In the genomic region with DNA sequence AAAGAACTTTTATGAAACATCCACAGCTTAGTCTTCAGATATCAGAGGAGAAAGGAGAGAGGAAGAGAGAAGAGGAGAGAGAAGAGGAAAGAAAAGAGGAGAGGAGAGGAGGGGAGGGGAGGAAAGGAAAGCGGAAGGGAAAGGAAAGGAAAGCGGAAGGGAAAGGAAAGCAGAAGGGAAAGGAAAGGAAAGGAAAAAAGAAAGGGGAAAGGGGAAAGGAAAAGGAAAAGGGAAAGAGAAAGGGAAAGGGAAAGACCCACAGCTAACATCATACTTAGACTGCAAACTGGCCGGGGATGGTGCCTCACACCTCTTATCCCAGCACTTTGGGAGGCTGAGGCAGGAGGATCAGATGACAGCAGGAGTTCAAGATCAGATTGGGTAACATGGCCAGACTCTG, we compare ENCODE assay signal across 20 cellular contexts.
"Had no signal": no experiment of that assay in that cellular context is flagged by ENCODE, and none has a peak within 500 bp of the region (broad histone marks: within the 10 kb centered on the region; RNA-seq: fewer than 3 reads in every experiment).

No MANE protein-coding gene starts in this region.

- H3K27ac ChIP-seq: esophagus muscularis mucosa, gastroesophageal sphincter, heart right ventricle, left ventricle myocardium inferior, sigmoid colon, tibial nerve, uterus, VCaP had no signal

- H3K4me1 ChIP-seq: esophagus muscularis mucosa, gastroesophageal sphincter, heart right ventricle, left ventricle myocardium inferior, sigmoid colon, tibial nerve, uterus had no signal

- H3K4me3 Mint-ChIP-seq: activated naive CD8-positive, alpha-beta T cell; dendritic cell treated with granulocyte-macrophage colony-stimulating factor and Interleukin-4, amounts not matched to agents 40 ng/mL and 50 ng/mL, for 4 days; naive thymus-derived CD4-positive, alpha-beta T cell; T-helper 17 cell had no signal

- H3K27ac Mint-ChIP-seq: activated naive CD8-positive, alpha-beta T cell; dendritic cell treated with granulocyte-macrophage colony-stimulating factor and Interleukin-4, amounts not matched to agents 40 ng/mL and 50 ng/mL, for 4 days; T-helper 17 cell had no signal

- H3K4me3 ChIP-seq: esophagus muscularis mucosa, gastroesophageal sphincter, heart right ventricle, left ventricle myocardium inferior, mucosa of descending colon, sigmoid colon, tibial nerve, uterus had no signal

- H3K9me3 Mint-ChIP-seq: dendritic cell treated with granulocyte-macrophage colony-stimulating factor and Interleukin-4, amounts not matched to agents 40 ng/mL and 50 ng/mL, for 4 days had no signal

- ATAC-seq: gastroesophageal sphincter; heart right ventricle; mucosa of descending colon; naive thymus-derived CD4-positive, alpha-beta T cell; T-helper 17 cell had no signal

- H3K36me3 ChIP-seq: esophagus muscularis mucosa, gastroesophageal sphincter, left ventricle myocardium inferior, sigmoid colon, tibial nerve, uterus had no signal

- H3K27me3 Mint-ChIP-seq: activated naive CD8-positive, alpha-beta T cell; dendritic cell treated with granulocyte-macrophage colony-stimulating factor and Interleukin-4, amounts not matched to agents 40 ng/mL and 50 ng/mL, for 4 days; naive thymus-derived CD4-positive, alpha-beta T cell; T-helper 17 cell had no signal

- H3K27me3 ChIP-seq: esophagus muscularis mucosa, gastroesophageal sphincter, heart right ventricle, sigmoid colon, tibial nerve, uterus had no signal

- DNase-seq: activated CD8-positive, alpha-beta memory T cell treated with anti-CD3 and anti-CD28 coated beads, Interleukin-2, amount 50 U/mL, for 48 hours; activated gamma-delta T cell; effector memory CD4-positive, alpha-beta T cell; heart right ventricle; left ventricle myocardium inferior; mammary epithelial cell; mucosa of descending colon; naive thymus-derived CD4-positive, alpha-beta T cell; sigmoid colon; stimulated activated CD4-positive, alpha-beta T cell treated with anti-CD3 and anti-CD28 coated beads, Interleukin-4, amount 100 ng/mL, for 4 hours; stimulated activated naive CD4-positive, alpha-beta T cell; substantia nigra; T-helper 17 cell; uterus had no signal
